In genomic region chr19:50762554-50762953, GRCh38 we compare ENCODE assay signal across 9 cellular contexts. TPM values are rescaled to one million over a fixed set of nuclear protein-coding genes. Genes with fewer than 3 reads are reported as not detected.
"Had no signal": no experiment of that assay in that cellular context is flagged by ENCODE, and none has a peak within 500 bp of the region (broad histone marks: within the 10 kb centered on the region; RNA-seq: fewer than 3 reads in every experiment).

No MANE protein-coding gene starts in this region.

- H3K27ac ChIP-seq: GM23248 had no signal

- H3K27ac Mint-ChIP-seq: GM23338, H9, HFFc6 had no signal

- H3K4me1 ChIP-seq: HAP-1 had no signal

- H3K4me2 ChIP-seq: GM23338 had no signal

- H3K9me3 ChIP-seq: HAP-1 had no signal

- DNase-seq: GM23248, GOT3, H7, H9, HCEC 1CT, HFFc6 had no signal

- H2AFZ ChIP-seq: GM23248, GM23338 had no signal

- H3K9me3 Mint-ChIP-seq: HFFc6 had no signal

- H3K9ac ChIP-seq: GM23248 had no signal

- H3K36me3 ChIP-seq: HAP-1 had no signal

- H3K4me1 Mint-ChIP-seq: GM23338 had no signal

- H3K4me3 Mint-ChIP-seq: GM23338, H9, HFFc6 had no signal

- H3K4me3 ChIP-seq: GM23248, GM23338, HAP-1 had no signal

RNA-seq across cellular contexts. Expression of gene GPR32, which starts 7.7 kb away (rescaled TPM):
- polyA plus RNA-seq: GM23248, GM23338, H1 had no signal

RNA-seq across cellular contexts. Expression of gene ACP4, which starts 27.7 kb away (rescaled TPM):
- polyA plus RNA-seq: GM23248, GM23338, H1 had no signal
